ENCODE assay signal across 1 cellular context in the genomic region with DNA sequence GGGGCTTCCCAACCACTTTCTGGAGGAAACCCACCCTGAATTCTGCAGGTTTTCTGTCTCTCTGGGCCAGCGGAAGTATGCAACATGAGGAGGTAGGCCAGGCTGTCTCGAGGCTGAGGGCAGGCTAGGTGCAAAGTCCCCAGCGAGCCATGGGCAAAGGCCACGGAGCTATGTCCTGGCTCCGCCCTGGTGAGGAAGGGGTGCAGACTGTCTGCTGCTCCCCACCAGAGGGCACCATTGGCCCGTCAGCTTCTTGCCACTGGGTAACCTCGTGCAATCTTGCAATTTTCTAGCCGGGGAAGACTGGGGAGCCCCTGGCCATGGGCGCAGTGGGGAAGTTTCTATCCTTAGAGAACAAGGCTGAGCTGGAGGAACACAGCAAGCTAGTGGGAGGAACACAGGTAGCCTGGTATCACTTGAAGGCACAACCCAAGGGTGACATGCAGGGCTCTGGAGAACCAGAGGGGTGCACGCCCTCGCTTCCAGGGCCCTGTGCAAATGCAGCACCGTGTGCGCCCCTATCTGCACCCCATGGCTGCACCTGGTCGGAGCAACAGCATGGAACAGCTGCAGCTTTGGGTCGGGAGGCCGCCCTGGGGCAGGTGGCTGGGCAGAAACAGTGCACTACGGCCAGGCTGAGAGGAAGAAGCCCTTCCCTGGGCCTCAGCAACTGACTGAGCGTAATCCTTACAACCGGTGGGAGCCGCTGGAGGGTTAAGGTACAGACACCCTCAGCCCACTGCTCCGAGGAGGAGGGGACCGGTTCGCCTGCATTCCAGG.
A peak's percentile ranks its signal among the peaks of the same experiment; 100 is the strongest.
TF ChIP-seq lines count a peak whose summit lies in the region.

No MANE protein-coding gene starts in this region.

TF ChIP-seq in K562, 482 proteins besides CTCF, POLR2A, EP300 and RAD21 (continued from another document and continues in another):
- TF ChIP-seq, protein P1, sequence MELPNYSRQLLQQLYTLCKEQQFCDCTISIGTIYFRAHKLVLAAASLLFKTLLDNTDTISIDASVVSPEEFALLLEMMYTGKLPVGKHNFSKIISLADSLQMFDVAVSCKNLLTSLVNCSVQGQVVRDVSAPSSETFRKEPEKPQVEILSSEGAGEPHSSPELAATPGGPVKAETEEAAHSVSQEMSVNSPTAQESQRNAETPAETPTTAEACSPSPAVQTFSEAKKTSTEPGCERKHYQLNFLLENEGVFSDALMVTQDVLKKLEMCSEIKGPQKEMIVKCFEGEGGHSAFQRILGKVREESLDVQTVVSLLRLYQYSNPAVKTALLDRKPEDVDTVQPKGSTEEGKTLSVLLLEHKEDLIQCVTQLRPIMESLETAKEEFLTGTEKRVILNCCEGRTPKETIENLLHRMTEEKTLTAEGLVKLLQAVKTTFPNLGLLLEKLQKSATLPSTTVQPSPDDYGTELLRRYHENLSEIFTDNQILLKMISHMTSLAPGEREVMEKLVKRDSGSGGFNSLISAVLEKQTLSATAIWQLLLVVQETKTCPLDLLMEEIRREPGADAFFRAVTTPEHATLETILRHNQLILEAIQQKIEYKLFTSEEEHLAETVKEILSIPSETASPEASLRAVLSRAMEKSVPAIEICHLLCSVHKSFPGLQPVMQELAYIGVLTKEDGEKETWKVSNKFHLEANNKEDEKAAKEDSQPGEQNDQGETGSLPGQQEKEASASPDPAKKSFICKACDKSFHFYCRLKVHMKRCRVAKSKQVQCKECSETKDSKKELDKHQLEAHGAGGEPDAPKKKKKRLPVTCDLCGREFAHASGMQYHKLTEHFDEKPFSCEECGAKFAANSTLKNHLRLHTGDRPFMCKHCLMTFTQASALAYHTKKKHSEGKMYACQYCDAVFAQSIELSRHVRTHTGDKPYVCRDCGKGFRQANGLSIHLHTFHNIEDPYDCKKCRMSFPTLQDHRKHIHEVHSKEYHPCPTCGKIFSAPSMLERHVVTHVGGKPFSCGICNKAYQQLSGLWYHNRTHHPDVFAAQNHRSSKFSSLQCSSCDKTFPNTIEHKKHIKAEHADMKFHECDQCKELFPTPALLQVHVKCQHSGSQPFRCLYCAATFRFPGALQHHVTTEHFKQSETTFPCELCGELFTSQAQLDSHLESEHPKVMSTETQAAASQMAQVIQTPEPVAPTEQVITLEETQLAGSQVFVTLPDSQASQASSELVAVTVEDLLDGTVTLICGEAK (IDR thresholded peaks at IDR 0.05): no peak
- TF ChIP-seq, protein P1 (CRISPR knock-in tag; IDR thresholded peaks at IDR 0.05): no peak
- no peak for TF ChIP-seq SREBF1 (IDR thresholded peaks at IDR 0.05; ENCODE audit: borderline replicate concordance, low read depth, low read length)
- no peak for TF ChIP-seq KAT2B (IDR thresholded peaks at IDR 0.05; ENCODE audit: low read depth, low read length)
- TF ChIP-seq GABPB2 (CRISPR knock-in tag; conservative IDR thresholded peaks at IDR 0.05): no peak
- TF ChIP-seq TAF7 (tag; IDR thresholded peaks at IDR 0.05): no peak
- TF ChIP-seq CTBP1 (IDR thresholded peaks at IDR 0.05; ENCODE audit: borderline replicate concordance): peak; percentile 22; the same call in 1 of the 2 replicates
- TF ChIP-seq, protein P2, sequence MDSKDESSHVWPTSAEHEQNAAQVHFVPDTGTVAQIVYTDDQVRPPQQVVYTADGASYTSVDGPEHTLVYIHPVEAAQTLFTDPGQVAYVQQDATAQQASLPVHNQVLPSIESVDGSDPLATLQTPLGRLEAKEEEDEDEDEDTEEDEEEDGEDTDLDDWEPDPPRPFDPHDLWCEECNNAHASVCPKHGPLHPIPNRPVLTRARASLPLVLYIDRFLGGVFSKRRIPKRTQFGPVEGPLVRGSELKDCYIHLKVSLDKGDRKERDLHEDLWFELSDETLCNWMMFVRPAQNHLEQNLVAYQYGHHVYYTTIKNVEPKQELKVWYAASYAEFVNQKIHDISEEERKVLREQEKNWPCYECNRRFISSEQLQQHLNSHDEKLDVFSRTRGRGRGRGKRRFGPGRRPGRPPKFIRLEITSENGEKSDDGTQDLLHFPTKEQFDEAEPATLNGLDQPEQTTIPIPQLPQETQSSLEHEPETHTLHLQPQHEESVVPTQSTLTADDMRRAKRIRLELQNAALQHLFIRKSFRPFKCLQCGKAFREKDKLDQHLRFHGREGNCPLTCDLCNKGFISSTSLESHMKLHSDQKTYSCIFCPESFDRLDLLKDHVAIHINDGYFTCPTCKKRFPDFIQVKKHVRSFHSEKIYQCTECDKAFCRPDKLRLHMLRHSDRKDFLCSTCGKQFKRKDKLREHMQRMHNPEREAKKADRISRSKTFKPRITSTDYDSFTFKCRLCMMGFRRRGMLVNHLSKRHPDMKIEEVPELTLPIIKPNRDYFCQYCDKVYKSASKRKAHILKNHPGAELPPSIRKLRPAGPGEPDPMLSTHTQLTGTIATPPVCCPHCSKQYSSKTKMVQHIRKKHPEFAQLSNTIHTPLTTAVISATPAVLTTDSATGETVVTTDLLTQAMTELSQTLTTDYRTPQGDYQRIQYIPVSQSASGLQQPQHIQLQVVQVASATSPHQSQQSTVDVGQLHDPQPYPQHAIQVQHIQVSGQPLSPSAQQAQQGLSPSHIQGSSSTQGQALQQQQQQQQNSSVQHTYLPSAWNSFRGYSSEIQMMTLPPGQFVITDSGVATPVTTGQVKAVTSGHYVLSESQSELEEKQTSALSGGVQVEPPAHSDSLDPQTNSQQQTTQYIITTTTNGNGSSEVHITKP (IDR thresholded peaks at IDR 0.05; ENCODE audit: partially characterized antibody): peak; percentile 16
- TF ChIP-seq, protein P3, sequence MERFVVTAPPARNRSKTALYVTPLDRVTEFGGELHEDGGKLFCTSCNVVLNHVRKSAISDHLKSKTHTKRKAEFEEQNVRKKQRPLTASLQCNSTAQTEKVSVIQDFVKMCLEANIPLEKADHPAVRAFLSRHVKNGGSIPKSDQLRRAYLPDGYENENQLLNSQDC (CRISPR knock-in tag; IDR thresholded peaks at IDR 0.05): no peak
- no peak for TF ChIP-seq CAMTA2 (CRISPR knock-in tag; conservative IDR thresholded peaks at IDR 0.05)
- no peak; the same call in 1 of the 2 replicates for TF ChIP-seq NFIC (IDR thresholded peaks at IDR 0.05)
- TF ChIP-seq, protein P4, sequence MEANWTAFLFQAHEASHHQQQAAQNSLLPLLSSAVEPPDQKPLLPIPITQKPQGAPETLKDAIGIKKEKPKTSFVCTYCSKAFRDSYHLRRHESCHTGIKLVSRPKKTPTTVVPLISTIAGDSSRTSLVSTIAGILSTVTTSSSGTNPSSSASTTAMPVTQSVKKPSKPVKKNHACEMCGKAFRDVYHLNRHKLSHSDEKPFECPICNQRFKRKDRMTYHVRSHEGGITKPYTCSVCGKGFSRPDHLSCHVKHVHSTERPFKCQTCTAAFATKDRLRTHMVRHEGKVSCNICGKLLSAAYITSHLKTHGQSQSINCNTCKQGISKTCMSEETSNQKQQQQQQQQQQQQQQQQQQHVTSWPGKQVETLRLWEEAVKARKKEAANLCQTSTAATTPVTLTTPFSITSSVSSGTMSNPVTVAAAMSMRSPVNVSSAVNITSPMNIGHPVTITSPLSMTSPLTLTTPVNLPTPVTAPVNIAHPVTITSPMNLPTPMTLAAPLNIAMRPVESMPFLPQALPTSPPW (CRISPR knock-in tag; IDR thresholded peaks at IDR 0.05): peak; percentile 29; the same call in 1 of the 2 replicates
- TF ChIP-seq HNRNPLL (IDR thresholded peaks at IDR 0.05; ENCODE audit: low read depth, low read length, poor library complexity, severe bottlenecking): no peak
- TF ChIP-seq TSC22D4 (tag; IDR thresholded peaks at IDR 0.05): no peak
- no peak for TF ChIP-seq GATAD2B (IDR thresholded peaks at IDR 0.05; ENCODE audit: borderline replicate concordance)
- 0 out of 2 replicates have a peak, but pooled peaks have one; percentile 24 for TF ChIP-seq NBN (IDR thresholded peaks at IDR 0.05; ENCODE audit: low read depth)
- no peak for TF ChIP-seq IFI16 (CRISPR knock-in tag; IDR thresholded peaks at IDR 0.05)
- TF ChIP-seq, protein P5, sequence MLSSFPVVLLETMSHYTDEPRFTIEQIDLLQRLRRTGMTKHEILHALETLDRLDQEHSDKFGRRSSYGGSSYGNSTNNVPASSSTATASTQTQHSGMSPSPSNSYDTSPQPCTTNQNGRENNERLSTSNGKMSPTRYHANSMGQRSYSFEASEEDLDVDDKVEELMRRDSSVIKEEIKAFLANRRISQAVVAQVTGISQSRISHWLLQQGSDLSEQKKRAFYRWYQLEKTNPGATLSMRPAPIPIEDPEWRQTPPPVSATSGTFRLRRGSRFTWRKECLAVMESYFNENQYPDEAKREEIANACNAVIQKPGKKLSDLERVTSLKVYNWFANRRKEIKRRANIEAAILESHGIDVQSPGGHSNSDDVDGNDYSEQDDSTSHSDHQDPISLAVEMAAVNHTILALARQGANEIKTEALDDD (IDR thresholded peaks at IDR 0.05): peak; percentile 47
- TF ChIP-seq, protein P6, sequence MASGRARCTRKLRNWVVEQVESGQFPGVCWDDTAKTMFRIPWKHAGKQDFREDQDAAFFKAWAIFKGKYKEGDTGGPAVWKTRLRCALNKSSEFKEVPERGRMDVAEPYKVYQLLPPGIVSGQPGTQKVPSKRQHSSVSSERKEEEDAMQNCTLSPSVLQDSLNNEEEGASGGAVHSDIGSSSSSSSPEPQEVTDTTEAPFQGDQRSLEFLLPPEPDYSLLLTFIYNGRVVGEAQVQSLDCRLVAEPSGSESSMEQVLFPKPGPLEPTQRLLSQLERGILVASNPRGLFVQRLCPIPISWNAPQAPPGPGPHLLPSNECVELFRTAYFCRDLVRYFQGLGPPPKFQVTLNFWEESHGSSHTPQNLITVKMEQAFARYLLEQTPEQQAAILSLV (tag; IDR thresholded peaks at IDR 0.05): no peak
- no peak for TF ChIP-seq IRF2 (CRISPR knock-in tag; IDR thresholded peaks at IDR 0.05)
- no peak for TF ChIP-seq NR3C1 (CRISPR knock-in tag; IDR thresholded peaks at IDR 0.05)
- no peak for TF ChIP-seq TAF15 (IDR thresholded peaks at IDR 0.05; ENCODE audit: low read depth, low read length)
- TF ChIP-seq U2AF2 (optimal IDR thresholded peaks at IDR 0.05; ENCODE audit: low read depth, low read length): no peak
- no peak for TF ChIP-seq HMG20A (CRISPR knock-in tag; conservative IDR thresholded peaks at IDR 0.05)
- TF ChIP-seq RFX5 (IDR thresholded peaks at IDR 0.05; ENCODE audit: low read depth, low read length): no peak
- peak in 1 of 3 experiments; percentile 41 for TF ChIP-seq YY1 (IDR thresholded peaks at IDR 0.05; ENCODE audit: borderline replicate concordance in 1 of 3, control insufficient read depth in 1 of 3, extremely low read depth in 1 of 3, insufficient read depth in 3 of 3, insufficient read length in 1 of 3, insufficient replicate concordance in 2 of 3, low read depth in 1 of 3, low read length in 2 of 3)
- TF ChIP-seq CHD4 (IDR thresholded peaks at IDR 0.05; ENCODE audit: insufficient read depth, insufficient replicate concordance, low read depth, low read length, poor library complexity, severe bottlenecking): no peak
- TF ChIP-seq HNRNPH1 (optimal IDR thresholded peaks at IDR 0.05; ENCODE audit: low read depth, low read length): no peak
- no peak for TF ChIP-seq RFX7 (CRISPR knock-in tag; IDR thresholded peaks at IDR 0.05)
- TF ChIP-seq ZNF347 (CRISPR knock-in tag; IDR thresholded peaks at IDR 0.05; ENCODE audit: low read depth): no peak
- TF ChIP-seq TARDBP (IDR thresholded peaks at IDR 0.05): 0 out of 2 replicates have a peak, but pooled peaks have one; percentile 26
- no peak for TF ChIP-seq TCF7 (IDR thresholded peaks at IDR 0.05; ENCODE audit: borderline replicate concordance)
- TF ChIP-seq, protein P7, sequence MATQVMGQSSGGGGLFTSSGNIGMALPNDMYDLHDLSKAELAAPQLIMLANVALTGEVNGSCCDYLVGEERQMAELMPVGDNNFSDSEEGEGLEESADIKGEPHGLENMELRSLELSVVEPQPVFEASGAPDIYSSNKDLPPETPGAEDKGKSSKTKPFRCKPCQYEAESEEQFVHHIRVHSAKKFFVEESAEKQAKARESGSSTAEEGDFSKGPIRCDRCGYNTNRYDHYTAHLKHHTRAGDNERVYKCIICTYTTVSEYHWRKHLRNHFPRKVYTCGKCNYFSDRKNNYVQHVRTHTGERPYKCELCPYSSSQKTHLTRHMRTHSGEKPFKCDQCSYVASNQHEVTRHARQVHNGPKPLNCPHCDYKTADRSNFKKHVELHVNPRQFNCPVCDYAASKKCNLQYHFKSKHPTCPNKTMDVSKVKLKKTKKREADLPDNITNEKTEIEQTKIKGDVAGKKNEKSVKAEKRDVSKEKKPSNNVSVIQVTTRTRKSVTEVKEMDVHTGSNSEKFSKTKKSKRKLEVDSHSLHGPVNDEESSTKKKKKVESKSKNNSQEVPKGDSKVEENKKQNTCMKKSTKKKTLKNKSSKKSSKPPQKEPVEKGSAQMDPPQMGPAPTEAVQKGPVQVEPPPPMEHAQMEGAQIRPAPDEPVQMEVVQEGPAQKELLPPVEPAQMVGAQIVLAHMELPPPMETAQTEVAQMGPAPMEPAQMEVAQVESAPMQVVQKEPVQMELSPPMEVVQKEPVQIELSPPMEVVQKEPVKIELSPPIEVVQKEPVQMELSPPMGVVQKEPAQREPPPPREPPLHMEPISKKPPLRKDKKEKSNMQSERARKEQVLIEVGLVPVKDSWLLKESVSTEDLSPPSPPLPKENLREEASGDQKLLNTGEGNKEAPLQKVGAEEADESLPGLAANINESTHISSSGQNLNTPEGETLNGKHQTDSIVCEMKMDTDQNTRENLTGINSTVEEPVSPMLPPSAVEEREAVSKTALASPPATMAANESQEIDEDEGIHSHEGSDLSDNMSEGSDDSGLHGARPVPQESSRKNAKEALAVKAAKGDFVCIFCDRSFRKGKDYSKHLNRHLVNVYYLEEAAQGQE (CRISPR knock-in tag; IDR thresholded peaks at IDR 0.05; ENCODE audit: low read depth): peak; percentile 62; the same call in 1 of the 2 replicates
- TF ChIP-seq RBM17 (IDR thresholded peaks at IDR 0.05; ENCODE audit: borderline replicate concordance, low read depth, low read length): no peak
- peak; percentile 37; the same call in 1 of the 2 replicates for TF ChIP-seq ZNF143 (CRISPR knock-in tag; IDR thresholded peaks at IDR 0.05)
- TF ChIP-seq ZNF217 (CRISPR knock-in tag; IDR thresholded peaks at IDR 0.05): no peak
- TF ChIP-seq MTA1 (IDR thresholded peaks at IDR 0.05; ENCODE audit: borderline replicate concordance): no peak
- peak; percentile 88 for TF ChIP-seq SP1 (CRISPR knock-in tag; IDR thresholded peaks at IDR 0.05)
